11 cellular contexts compared by ENCODE assay signal in the genomic region with DNA sequence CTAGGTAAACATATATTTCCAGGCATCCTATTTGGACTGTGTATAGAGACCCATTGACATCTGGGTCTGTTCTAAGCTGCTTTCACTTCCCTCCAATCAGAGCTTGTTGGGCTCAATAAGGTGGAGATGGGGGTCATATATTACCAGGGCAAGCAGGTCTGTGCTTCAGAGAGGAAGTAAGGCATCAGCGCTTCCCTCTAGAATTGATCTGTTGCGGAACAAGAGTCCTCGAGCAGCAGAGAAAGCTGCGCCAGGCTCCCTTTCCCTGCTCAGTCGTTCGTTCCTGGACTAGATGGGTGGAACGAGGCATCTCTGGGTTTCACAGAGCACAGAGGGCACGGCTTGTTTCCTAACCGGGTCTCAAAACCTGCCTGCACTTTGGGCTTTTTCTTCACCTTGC.
DNase-seq lines count a peak whose midpoint lies in the region; ATAC-seq lines count a peak whose summit lies in the region.
"Had no signal": no experiment of that assay in that cellular context is flagged by ENCODE, and none has a peak within 500 bp of the region (broad histone marks: within the 10 kb centered on the region; RNA-seq: fewer than 3 reads in every experiment).

No MANE protein-coding gene starts in this region.

- CTCF ChIA-PET in naive thymus-derived CD4-positive, alpha-beta T cell (lab: Charles Lee) = no interaction called here

- H3K27ac Mint-ChIP-seq in T-helper 17 cell = no peak overlapping the region
- peak overlapping the region in 3 of 9 donors; percentile 6 to 60 (median 57) for H3K27ac Mint-ChIP-seq in naive thymus-derived CD4-positive, alpha-beta T cell
- H3K27ac Mint-ChIP-seq: natural killer cell treated with Interleukin-12 subunit alpha and Interleukin-12 subunit beta and Interleukin-15 and Interleukin-18, amount 100 ng/mL, for 72 hours had no signal

- peaks cover under 1% of the 10 kb centered on the region for H3K36me3 Mint-ChIP-seq in T-helper 17 cell (ENCODE audit: low read depth)
- H3K36me3 Mint-ChIP-seq in naive thymus-derived CD4-positive, alpha-beta T cell = peaks cover 11 to 26% (median 14%) of the 10 kb centered on the region in 5 donors

- intact Hi-C loops in naive thymus-derived CD4-positive, alpha-beta T cell (cut with micrococcal nuclease) = no loop called here

- H3K9me3 ChIP-seq in T-helper 17 cell (ENCODE audit: control insufficient read depth, low read length, poor library complexity, severe bottlenecking) = no peaks in the 10 kb centered on the region
- H3K9me3 ChIP-seq in naive thymus-derived CD4-positive, alpha-beta T cell (ENCODE audit: control insufficient read depth in 2 of 3, low read length in 3 of 3) = peaks cover 0 to 6% (median 0%) of the 10 kb centered on the region in 3 experiments
- H3K9me3 ChIP-seq: suprapubic skin had no signal

- peaks cover 0 to 14% (median 6%) of the 10 kb centered on the region in 11 donors for H3K9me3 Mint-ChIP-seq in naive thymus-derived CD4-positive, alpha-beta T cell

- no peak overlapping the region for H3K4me3 ChIP-seq in naive thymus-derived CD4-positive, alpha-beta T cell (ENCODE audit: low read length)
- H3K4me3 ChIP-seq: suprapubic skin had no signal

- no peaks in the 10 kb centered on the region for H3K4me1 ChIP-seq in naive thymus-derived CD4-positive, alpha-beta T cell (ENCODE audit: control insufficient read depth in 2 of 2, insufficient read depth in 2 of 2, low read length in 2 of 2)
- H3K4me1 ChIP-seq: suprapubic skin had no signal

- POLR2A ChIA-PET in naive thymus-derived CD4-positive, alpha-beta T cell (lab: Charles Lee) = no interaction called here

- H3K27me3 ChIP-seq in naive thymus-derived CD4-positive, alpha-beta T cell (ENCODE audit: control insufficient read depth in 2 of 2, insufficient read depth in 2 of 2, low read length in 2 of 2) = no peaks in the 10 kb centered on the region
- H3K27me3 ChIP-seq: suprapubic skin had no signal

- ATAC-seq in T-helper 17 cell = peak; percentile 35
- peak; percentile 46 for ATAC-seq in naive thymus-derived CD4-positive, alpha-beta T cell
- ATAC-seq: natural killer cell treated with Interleukin-12 subunit alpha and Interleukin-12 subunit beta and Interleukin-15 and Interleukin-18, amount 100 ng/mL, for 72 hours had no signal

- peaks cover 0 to 21% (median 0%) of the 10 kb centered on the region in 3 experiments for H3K36me3 ChIP-seq in naive thymus-derived CD4-positive, alpha-beta T cell (ENCODE audit: control insufficient read depth in 2 of 3, insufficient read depth in 3 of 3, low read length in 3 of 3)
- H3K36me3 ChIP-seq: suprapubic skin had no signal

- H3K4me1 Mint-ChIP-seq in T-helper 17 cell = peaks cover 8% of the 10 kb centered on the region
- peaks cover 3 to 36% (median 24%) of the 10 kb centered on the region in 7 donors for H3K4me1 Mint-ChIP-seq in naive thymus-derived CD4-positive, alpha-beta T cell

- no peak overlapping the region for H3K27ac ChIP-seq in naive thymus-derived CD4-positive, alpha-beta T cell (ENCODE audit: low read depth, low read length)
- H3K27ac ChIP-seq: suprapubic skin had no signal

- H3K4me3 Mint-ChIP-seq in T-helper 17 cell = no peak overlapping the region
- peak overlapping the region in 1 of 10 donors; percentile 40 for H3K4me3 Mint-ChIP-seq in naive thymus-derived CD4-positive, alpha-beta T cell
- H3K4me3 Mint-ChIP-seq: natural killer cell treated with Interleukin-12 subunit alpha and Interleukin-12 subunit beta and Interleukin-15 and Interleukin-18, amount 100 ng/mL, for 72 hours had no signal

- H3K27me3 Mint-ChIP-seq in T-helper 17 cell = no peaks in the 10 kb centered on the region
- H3K27me3 Mint-ChIP-seq in naive thymus-derived CD4-positive, alpha-beta T cell = no peaks in the 10 kb centered on the region
- H3K27me3 Mint-ChIP-seq: natural killer cell treated with Interleukin-12 subunit alpha and Interleukin-12 subunit beta and Interleukin-15 and Interleukin-18, amount 100 ng/mL, for 72 hours had no signal

- DNase-seq in DMS79 (lab: John Stamatoyannopoulos, UW) (peak; percentile 70), KBM-7 (peak; percentile 14), T-helper 17 cell (no peak), HUDEP-2 (lab: John Stamatoyannopoulos, UW; ENCODE audit: unreplicated experiment in 76 of 76) (no peak), A172 (ENCODE audit: low spot score) (no peak), G401 (ENCODE audit: low spot score) (no peak)
- DNase-seq in naive thymus-derived CD4-positive, alpha-beta T cell = no peak
- DNase-seq: kidney glomerular epithelial cell, NCI-H446 had no signal

- in situ Hi-C loops in KBM-7 (cut with MboI; ENCODE audit: low pct_unique_long_range_greater_than_20kb, low sequenced_read_pairs) = no loop called here
- in situ Hi-C loops in G401 (cut with HindIII; ENCODE audit: low sequenced_read_pairs) = no loop called here

Comparison
In these comparisons a context has a peak if more than half of its experiments do, and no peak if none do; other contexts are left out.
1. DNase-seq: peak in DMS79 (single experiment) and KBM-7 (single experiment); none in T-helper 17 cell (0 of 3), naive thymus-derived CD4-positive, alpha-beta T cell (0 of 9), HUDEP-2 (0 of 76), A172 (single experiment) and G401 (single experiment).